ENCODE assay signal across 19 cellular contexts in genomic region chr2:219149667-219150066, GRCh38. TPM values are rescaled to one million over a fixed set of nuclear protein-coding genes. Genes with fewer than 3 reads are reported as not detected.
A peak's percentile ranks its signal among the peaks of the same experiment; 100 is the strongest.
DNase-seq lines count a peak whose midpoint lies in the region; TF ChIP-seq lines count a peak whose summit lies in the region.
"Had no signal": no experiment of that assay in that cellular context is flagged by ENCODE, and none has a peak within 500 bp of the region (broad histone marks: within the 10 kb centered on the region; RNA-seq: fewer than 3 reads in every experiment).

No MANE protein-coding gene starts in this region.

- TF ChIP-seq CTCF in thyroid gland (IDR thresholded peaks at IDR 0.05), result no peak
- no peak for TF ChIP-seq CTCF in tibial nerve (IDR thresholded peaks at IDR 0.05)

- H3K36me3 ChIP-seq in thyroid gland, result peaks cover 0 to 15% of the 10 kb centered on the region in 2 donors
- peaks cover 2 to 84% (median 3%) of the 10 kb centered on the region in 3 donors for H3K36me3 ChIP-seq in tibial nerve

- DNase-seq in NCI-H446 (lab: John Stamatoyannopoulos, UW), result peak; percentile 16 to 19
- DNase-seq in NCI-H446 treated with DMSO at 0.1 percent for 48 hours (lab: John Stamatoyannopoulos, UW), result no peak
- peak; percentile 43 for DNase-seq in NCI-H774 (lab: John Stamatoyannopoulos, UW)
- peak; percentile 48 for DNase-seq in fibroblast of gingiva (ENCODE audit: low read depth)
- peak; percentile 40 to 43 for DNase-seq in thyroid gland
- DNase-seq in tibial nerve (ENCODE audit: low spot score in 2 of 2), result no peak
- no peak for DNase-seq in HuH-7.5 (ENCODE audit: low spot score)
- no peak for DNase-seq in NCI-H1694 treated with DMSO at 0.1 percent for 48 hours (lab: John Stamatoyannopoulos, UW)
- DNase-seq: activated CD4-positive, alpha-beta memory T cell treated with anti-CD3 and anti-CD28 coated beads for 36 hours; activated T-cell treated with anti-CD3 and anti-CD28 coated beads, Interleukin-2, amount 50 U/mL, for 48 hours; C1 segment of cervical spinal cord; effector CD4-positive, alpha-beta T cell; heart left ventricle; HFFc6; NCI-H2107; stimulated activated naive CD8-positive, alpha-beta T cell treated with anti-CD3 and anti-CD28 coated beads, Interleukin-15, Interleukin-2, amounts not matched to agents 100 U/mL and 50 U/mL, for 24 hours; T-cell; upper lobe of left lung had no signal

- TF ChIP-seq POLR2A in thyroid gland (IDR thresholded peaks at IDR 0.05) (no peak), tibial nerve (IDR thresholded peaks at IDR 0.05) (no peak)

- H3K27ac ChIP-seq in thyroid gland (peak overlapping the region in 1 of 3 donors; percentile 16), tibial nerve (no peak overlapping the region)
- H3K27ac ChIP-seq: heart left ventricle, right atrium auricular region had no signal

- intact Hi-C loops in thyroid gland (cut with DNase I), result no loop called here

- no peak overlapping the region for H3K4me3 ChIP-seq in thyroid gland (replicated peaks in 1 of 3)
- no peak overlapping the region for H3K4me3 ChIP-seq in tibial nerve
- H3K4me3 ChIP-seq: heart left ventricle, right atrium auricular region, upper lobe of left lung had no signal

- 0 to 8% methylated on average over 1 of the region's 1 CpG for WGBS in thyroid gland, 2 donors
- WGBS in tibial nerve, 2 donors, result 0 to 17% methylated on average over 1 of the region's 1 CpG

- H3K27me3 ChIP-seq in thyroid gland (no peaks in the 10 kb centered on the region), tibial nerve (no peaks in the 10 kb centered on the region)
- H3K27me3 ChIP-seq: heart left ventricle, right atrium auricular region, upper lobe of left lung had no signal

- TF ChIP-seq EP300 in tibial nerve (IDR thresholded peaks at IDR 0.05), result no peak

- H3K4me1 ChIP-seq in thyroid gland (peaks cover 10 to 13% of the 10 kb centered on the region in 2 donors), tibial nerve (peaks cover 0 to 7% (median 2%) of the 10 kb centered on the region in 4 donors)
- H3K4me1 ChIP-seq: right atrium auricular region had no signal

- H3K9me3 ChIP-seq in thyroid gland (no peaks in the 10 kb centered on the region), tibial nerve (no peaks in the 10 kb centered on the region)
- H3K9me3 ChIP-seq: heart left ventricle, right atrium auricular region, upper lobe of left lung had no signal

RNA-seq across cellular contexts. Expression of gene NHEJ1, which starts 10.9 kb away (rescaled TPM):
- total RNA-seq in thyroid gland (10 to 100 TPM in 3 of 4 donors, 1 to 10 TPM in 1; 8.6 to 13.8 (median 11.9) TPM), tibial nerve (10 to 100 TPM; 12.9 to 27.4 (median 17.6) TPM)

RNA-seq across cellular contexts. Expression of gene SLC23A3, which starts 20.2 kb away (rescaled TPM):
- 1 to 10 TPM; 1.1 to 3.9 (median 3.4) TPM for total RNA-seq in thyroid gland
- under 1 TPM in 3 of 4 donors, not detected in 1; 0.21 to 0.98 (median 0.30) TPM for total RNA-seq in tibial nerve

RNA-seq across cellular contexts. Expression of gene CNPPD1, which starts 27.1 kb away (rescaled TPM):
- total RNA-seq in thyroid gland, result 100 to 1,000 TPM in 1 of 4 donors, 10 to 100 TPM in 3; 48.2 to 115 (median 65.0) TPM
- 10 to 100 TPM; 38.8 to 51.3 (median 49.4) TPM for total RNA-seq in tibial nerve

RNA-seq across cellular contexts. Expression of gene RETREG2, which starts 28.4 kb away (rescaled TPM):
- total RNA-seq in thyroid gland (100 to 1,000 TPM in 2 of 4 donors, 10 to 100 TPM in 2; 82.3 to 122 (median 100) TPM), tibial nerve (10 to 100 TPM; 45.8 to 59.4 (median 54.3) TPM)

RNA-seq across cellular contexts. Expression of gene ZFAND2B, which starts 56.9 kb away (rescaled TPM):
- total RNA-seq in thyroid gland, result 100 to 1,000 TPM in 2 of 4 donors, 10 to 100 TPM in 2; 78.7 to 131 (median 92.0) TPM
- 10 to 100 TPM; 30.3 to 58.8 (median 50.5) TPM for total RNA-seq in tibial nerve

Comparison
In these comparisons a context has a peak if more than half of its experiments do, and no peak if none do; other contexts are left out.
1. DNase-seq: peak in NCI-H446 (2 of 2), NCI-H774 (single experiment), fibroblast of gingiva (single experiment) and thyroid gland (2 of 2); none in NCI-H446 treated with DMSO at 0.1 percent for 48 hours (single experiment), tibial nerve (0 of 2), HuH-7.5 (single experiment) and NCI-H1694 treated with DMSO at 0.1 percent for 48 hours (single experiment).